1 cellular context compared by ENCODE assay signal in the genomic region with DNA sequence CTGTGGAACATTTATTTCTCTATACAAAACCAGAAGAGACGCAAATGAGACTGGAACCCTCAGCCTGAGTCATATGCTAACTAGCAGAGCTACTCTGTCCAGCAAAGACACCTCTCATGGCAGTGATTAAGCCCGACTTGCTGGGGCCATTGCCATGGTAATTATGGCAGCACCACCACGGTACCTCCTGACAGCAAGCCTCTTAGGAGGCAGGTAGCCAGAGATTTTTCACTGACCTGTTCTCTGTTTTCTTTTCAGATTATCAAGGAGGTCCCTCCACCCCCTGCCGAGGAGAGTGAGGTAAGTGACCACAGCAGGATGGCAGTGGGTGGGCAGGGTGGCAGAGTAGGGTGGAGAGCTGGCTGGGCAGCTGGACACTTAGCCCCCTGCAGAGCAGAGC.
TF ChIP-seq lines count a peak whose summit lies in the region.

No MANE protein-coding gene starts in this region.

TF ChIP-seq in H1, 55 proteins besides CTCF, POLR2A, EP300 and RAD21:
- no peak for TF ChIP-seq MAX (IDR thresholded peaks at IDR 0.05)
- no peak for TF ChIP-seq KDM5A (IDR thresholded peaks at IDR 0.05; ENCODE audit: low read length)
- TF ChIP-seq TBP (IDR thresholded peaks at IDR 0.05; ENCODE audit: low read depth, low read length): no peak
- TF ChIP-seq HDAC6 (IDR thresholded peaks at IDR 0.05; ENCODE audit: low read depth, low read length): no peak
- no peak for TF ChIP-seq CBX8 (IDR thresholded peaks at IDR 0.05; ENCODE audit: borderline replicate concordance, low read depth, low read length)
- no peak for TF ChIP-seq BRCA1 (IDR thresholded peaks at IDR 0.05; ENCODE audit: low read depth, low read length)
- TF ChIP-seq BACH1 (IDR thresholded peaks at IDR 0.05; ENCODE audit: low read length): no peak
- TF ChIP-seq HDAC2 (IDR thresholded peaks at IDR 0.05; ENCODE audit: borderline replicate concordance in 1 of 2, low read depth in 2 of 2, low read length in 2 of 2): no peak
- no peak for TF ChIP-seq TAF1 (IDR thresholded peaks at IDR 0.05; ENCODE audit: low read depth, low read length)
- TF ChIP-seq PHF8 (conservative IDR thresholded peaks at IDR 0.05; ENCODE audit: low read depth, low read length): no peak
- TF ChIP-seq SIRT6 (IDR thresholded peaks at IDR 0.05; ENCODE audit: low read length): no peak
- no peak for TF ChIP-seq SAP30 (IDR thresholded peaks at IDR 0.05; ENCODE audit: insufficient read depth, insufficient replicate concordance, low read length)
- no peak for TF ChIP-seq POLR2AphosphoS5 (IDR thresholded peaks at IDR 0.05; ENCODE audit: low read depth, low read length)
